ENCODE assay signal across 19 cellular contexts in the genomic region with DNA sequence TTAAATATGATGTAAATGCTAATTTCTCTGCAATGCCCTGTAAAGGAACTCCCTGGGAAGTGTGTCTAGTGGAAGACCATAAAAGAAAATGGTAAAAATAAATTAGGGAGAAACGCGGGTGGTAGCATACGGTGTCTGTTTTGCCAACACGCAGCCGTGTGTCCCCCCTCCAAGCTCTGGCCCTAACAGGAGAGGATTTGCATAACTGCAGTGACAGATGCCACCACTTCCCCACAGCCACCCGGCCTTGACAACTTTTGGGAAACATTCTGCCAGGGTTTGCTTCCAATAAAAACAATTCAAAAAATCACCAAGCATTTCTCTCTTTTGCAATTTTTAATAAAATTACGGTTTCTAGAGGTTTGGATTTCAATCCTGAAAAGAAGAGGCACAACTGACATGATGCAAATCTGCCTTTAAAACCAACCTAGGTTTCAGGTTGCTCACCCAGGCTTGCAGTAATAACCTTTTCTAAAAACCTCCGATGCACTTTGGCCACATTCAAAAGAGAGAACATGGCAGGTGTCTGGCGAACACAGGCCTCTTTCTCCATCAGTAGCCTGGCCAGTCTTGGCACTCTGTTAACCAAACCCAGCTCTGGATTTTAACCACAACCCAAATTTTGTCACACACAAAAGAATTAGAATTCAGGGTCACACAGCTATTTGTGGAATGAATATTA. TPM values are rescaled to one million over a fixed set of nuclear protein-coding genes. Genes with fewer than 3 reads are reported as not detected.
"Had no signal": no experiment of that assay in that cellular context is flagged by ENCODE, and none has a peak within 500 bp of the region (broad histone marks: within the 10 kb centered on the region; RNA-seq: fewer than 3 reads in every experiment).

No MANE protein-coding gene starts in this region.

- H3K36me3 ChIP-seq: gastroesophageal sphincter, neutrophil, tibial artery, uterus had no signal

- ATAC-seq: activated T-cell treated with anti-CD3 and anti-CD28 coated beads, Interleukin-2, amount 50 U/mL, for 4 hours; gastroesophageal sphincter had no signal

- H3K4me3 ChIP-seq: dorsolateral prefrontal cortex, gastroesophageal sphincter, lung, tibial artery, uterus had no signal

- H3K4me3 Mint-ChIP-seq: activated CD4-positive, alpha-beta memory T cell treated with anti-CD3 and anti-CD28 coated beads for 36 hours; activated T-cell treated with anti-CD3 and anti-CD28 coated beads, Interleukin-2, amount 50 U/mL, for 4 hours; naive B cell had no signal

- H3K27me3 Mint-ChIP-seq: activated CD4-positive, alpha-beta memory T cell treated with anti-CD3 and anti-CD28 coated beads for 36 hours had no signal

- H3K4me1 ChIP-seq: gastroesophageal sphincter, uterus had no signal

- FAIRE-seq: astrocyte, bronchial epithelial cell, islet of Langerhans had no signal

- H3K27me3 ChIP-seq: tibial artery, uterus had no signal

- H3K27ac Mint-ChIP-seq: activated CD4-positive, alpha-beta memory T cell treated with anti-CD3 and anti-CD28 coated beads for 36 hours; naive B cell had no signal

- DNase-seq: activated CD4-positive, alpha-beta memory T cell treated with anti-CD3 and anti-CD28 coated beads for 36 hours; activated CD4-positive, alpha-beta T cell treated with anti-CD3 and anti-CD28 coated beads for 1 hour; activated effector memory CD4-positive, alpha-beta T cell treated with Interleukin-2 at 50 U/mL for 16 hours; activated naive CD4-positive, alpha-beta T cell treated with anti-CD3 and anti-CD28 coated beads, Interleukin-2, amount 50 U/mL, for 16 hours; activated T-cell treated with anti-CD3 and anti-CD28 coated beads, Interleukin-2, amount 50 U/mL, for 4 hours; erythroblast; naive B cell; retina; stimulated activated CD4-positive, alpha-beta T cell treated with anti-CD3 and anti-CD28 coated beads, Interleukin-12 subunit alpha, Interleukin-12 subunit beta, amount 100 ng/mL, for 4 hours; stimulated activated CD4-positive, alpha-beta T cell treated with anti-CD3 and anti-CD28 coated beads, Interleukin-2, amount 100 ng/mL, for 24 hours; tibial artery; uterus had no signal

- H3K27ac ChIP-seq: dorsolateral prefrontal cortex, gastroesophageal sphincter, neutrophil, tibial artery, uterus had no signal

- H3K9me3 ChIP-seq: gastroesophageal sphincter, neutrophil, tibial artery, uterus had no signal

- H3K9me3 Mint-ChIP-seq: activated CD4-positive, alpha-beta memory T cell treated with anti-CD3 and anti-CD28 coated beads for 36 hours; activated T-cell treated with anti-CD3 and anti-CD28 coated beads, Interleukin-2, amount 50 U/mL, for 4 hours; naive B cell had no signal

- H3K36me3 Mint-ChIP-seq: activated CD4-positive, alpha-beta memory T cell treated with anti-CD3 and anti-CD28 coated beads for 36 hours; naive B cell had no signal

RNA-seq across cellular contexts. Expression of a gene that starts 55.6 kb away (rescaled TPM):
- total RNA-seq: activated CD4-positive, alpha-beta memory T cell treated with anti-CD3 and anti-CD28 coated beads for 36 hours had no signal
